Comparison of ENCODE assay signal across 8 cellular contexts in the genomic region with DNA sequence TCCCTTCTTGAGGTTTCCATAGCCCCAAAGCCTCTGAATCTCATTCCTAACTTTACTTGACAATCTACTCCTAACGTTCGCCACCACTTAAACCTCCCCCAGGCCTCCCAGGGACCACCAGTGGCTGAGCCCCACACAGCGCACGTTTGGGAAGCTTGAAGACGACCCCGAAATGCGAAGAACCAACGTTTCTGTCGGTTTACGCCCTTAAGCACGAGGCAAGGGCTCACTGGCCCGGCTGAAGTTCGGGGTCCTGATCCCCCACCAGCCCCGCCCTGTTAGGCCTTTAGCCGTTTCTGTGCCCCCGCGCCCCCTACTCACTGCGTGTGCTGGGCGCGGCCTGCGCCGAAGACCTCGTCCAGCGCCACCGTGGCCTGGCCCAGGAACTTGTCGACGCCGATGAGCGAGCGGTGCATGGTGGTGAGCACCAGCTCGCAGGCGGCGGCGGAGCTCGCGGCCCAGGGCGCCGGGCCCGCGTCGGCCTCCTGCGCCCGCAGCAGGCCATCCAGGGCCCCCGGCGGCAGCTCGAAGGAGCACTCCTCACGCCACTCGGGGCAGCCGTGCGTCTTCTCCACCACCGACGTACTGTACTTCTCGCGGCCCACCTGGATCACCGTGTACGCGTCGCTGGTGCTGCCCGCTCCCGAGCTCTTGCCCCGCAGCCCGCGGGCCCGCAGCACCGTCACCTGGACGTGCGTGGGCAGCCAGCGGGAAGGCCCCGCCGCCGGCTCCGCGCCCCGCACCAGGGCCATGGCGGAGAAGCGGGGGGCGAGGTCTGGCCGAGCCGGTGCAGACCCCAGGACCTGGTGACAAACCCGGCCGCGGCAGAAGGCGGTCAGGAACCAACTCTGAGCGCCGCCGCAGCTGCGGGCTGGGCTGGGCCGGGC. TPM values are rescaled to one million over a fixed set of nuclear protein-coding genes. Genes with fewer than 3 reads are reported as not detected.
DNase-seq lines count a peak whose midpoint lies in the region; ATAC-seq, FAIRE-seq and TF ChIP-seq lines count a peak whose summit lies in the region.

No MANE protein-coding gene starts in this region.

- POLR2A ChIA-PET in SK-N-SH (lab: Yijun Ruan, JAX), result interaction anchor here (1.0 to 1.2 kb wide), 2 partner anchors 9 to 41 kb away, joined by 3 to 5 read pairs; no protein-coding TSS in a partner anchor

- CTCF ChIA-PET in SK-N-SH (lab: Yijun Ruan, JAX), result interaction anchor here (0.8 to 10.6 kb wide), 13 partner anchors 11 to 220 kb away, joined by 3 to 88 read pairs (median 4); no protein-coding TSS in a partner anchor

- ATAC-seq in HG03025 (IDR thresholded peaks at IDR 0.05; ENCODE audit: low FRiP score, unreplicated experiment), result peak; percentile 15

- TF ChIP-seq CTCF in SK-N-SH (IDR thresholded peaks at IDR 0.05) (no peak), liver (IDR thresholded peaks at IDR 0.05; ENCODE audit: low read depth, low read length, missing input control) (no peak)

- H3K36me3 ChIP-seq in SK-N-SH (replicated peaks in 1 of 2; ENCODE audit: control insufficient read depth in 1 of 2, insufficient read depth in 2 of 2, low read length in 1 of 2) (no peaks in the 10 kb centered on the region), liver (ENCODE audit: control insufficient read depth in 4 of 4, insufficient read depth in 3 of 4, low read depth in 1 of 4, low read length in 3 of 4) (no peaks in the 10 kb centered on the region)

- no peaks in the 10 kb centered on the region for H3K27me3 ChIP-seq in SK-N-SH (ENCODE audit: insufficient read depth)
- H3K27me3 ChIP-seq in liver (ENCODE audit: control insufficient read depth in 4 of 4, insufficient read depth in 4 of 4, low read length in 3 of 4), result no peaks in the 10 kb centered on the region

- peak overlapping the region; percentile 98 for H3K4me2 ChIP-seq in SK-N-SH

- H3K9me3 Mint-ChIP-seq in stimulated activated naive CD8-positive, alpha-beta T cell treated with anti-CD3 and anti-CD28 coated beads, Interleukin-15, Interleukin-2, amounts not matched to agents 100 ng/mL and 50 ng/mL, for 24 hours, result no peaks in the 10 kb centered on the region

- no peak for TF ChIP-seq EP300 in SK-N-SH (IDR thresholded peaks at IDR 0.05; ENCODE audit: borderline replicate concordance in 1 of 2, low read depth in 1 of 2, low read length in 1 of 2)

- peaks cover 28% of the 10 kb centered on the region for H3K4me1 Mint-ChIP-seq in stimulated activated naive CD8-positive, alpha-beta T cell treated with anti-CD3 and anti-CD28 coated beads, Interleukin-15, Interleukin-2, amounts not matched to agents 100 ng/mL and 50 ng/mL, for 24 hours (ENCODE audit: low read depth)

- DNase-seq in activated T-cell treated with anti-CD3 and anti-CD28 coated beads for 1 hour (ENCODE audit: low read depth), result peak; percentile 6
- DNase-seq in activated T-cell treated with anti-CD3 and anti-CD28 coated beads, Interleukin-2, amount 50 U/mL, for 1 hour, result no peak
- DNase-seq in SK-N-SH, result peak; percentile 73
- DNase-seq in GM12892 (ENCODE audit: insufficient read length), result no peak

- H3F3A ChIP-seq in SK-N-SH (replicated peaks; ENCODE audit: insufficient read depth), result peaks cover 22% of the 10 kb centered on the region

- no peaks in the 10 kb centered on the region for H3K36me3 Mint-ChIP-seq in stimulated activated naive CD8-positive, alpha-beta T cell treated with anti-CD3 and anti-CD28 coated beads, Interleukin-15, Interleukin-2, amounts not matched to agents 100 ng/mL and 50 ng/mL, for 24 hours (ENCODE audit: low read depth)

- peaks cover 47% of the 10 kb centered on the region for H4K20me1 ChIP-seq in SK-N-SH (ENCODE audit: insufficient read depth)

- FAIRE-seq in GM12892 (lab: Jason Lieb, UNC), result no peak

- peak overlapping the region; percentile 80 for H3K27ac Mint-ChIP-seq in stimulated activated naive CD8-positive, alpha-beta T cell treated with anti-CD3 and anti-CD28 coated beads, Interleukin-15, Interleukin-2, amounts not matched to agents 100 ng/mL and 50 ng/mL, for 24 hours

- WGBS in SK-N-SH (ENCODE audit: low lambda C conversion rate), result 20% methylated on average over 10 of the region's 88 CpGs
- 14% methylated on average over 88 of the region's 88 CpGs for WGBS in liver

- peaks cover 53% of the 10 kb centered on the region for H3K79me2 ChIP-seq in SK-N-SH (ENCODE audit: insufficient read depth)

- peak overlapping the region; percentile 75 for H3K4me3 Mint-ChIP-seq in stimulated activated naive CD8-positive, alpha-beta T cell treated with anti-CD3 and anti-CD28 coated beads, Interleukin-15, Interleukin-2, amounts not matched to agents 100 ng/mL and 50 ng/mL, for 24 hours

- H3K27me3 Mint-ChIP-seq in stimulated activated naive CD8-positive, alpha-beta T cell treated with anti-CD3 and anti-CD28 coated beads, Interleukin-15, Interleukin-2, amounts not matched to agents 100 ng/mL and 50 ng/mL, for 24 hours, result peaks cover 10% of the 10 kb centered on the region

- H3K9ac ChIP-seq in SK-N-SH (peak overlapping the region; percentile 91), liver (ENCODE audit: low read depth in 1 of 2, low read length in 2 of 2) (peak overlapping the region; percentile 47 to 70)

- peak overlapping the region; percentile 16 to 86; a peak in 3 of 4 replicates for H3K27ac ChIP-seq in SK-N-SH (ENCODE audit: low read depth in 2 of 2, low read length in 1 of 2)
- peak overlapping the region; percentile 47 for H3K27ac ChIP-seq in cingulate gyrus (ENCODE audit: low read depth, low read length)
- H3K27ac ChIP-seq in liver (ENCODE audit: low read depth in 1 of 2, low read length in 2 of 2), result peak overlapping the region; percentile 15 to 64

- H3K4me3 ChIP-seq in SK-N-SH (ENCODE audit: low read depth in 2 of 2, low read length in 1 of 2), result peak overlapping the region; percentile 77 to 85
- H3K4me3 ChIP-seq in liver (ENCODE audit: low read depth in 1 of 3, low read length in 3 of 3), result peak overlapping the region; percentile 56 to 87 (median 64)

- peak overlapping the region; percentile 53; the same call in 1 of the 2 replicates for H2AFZ ChIP-seq in SK-N-SH (ENCODE audit: low read depth)

- H3K9me3 ChIP-seq in SK-N-SH, result no peaks in the 10 kb centered on the region
- no peaks in the 10 kb centered on the region for H3K9me3 ChIP-seq in liver (ENCODE audit: control insufficient read depth in 4 of 4, low read length in 3 of 4)

- no peak for TF ChIP-seq POLR2A in GM12892 (IDR thresholded peaks at IDR 0.05; ENCODE audit: low read depth, low read length)

- H3K9me2 ChIP-seq in SK-N-SH, result no peaks in the 10 kb centered on the region

- TF ChIP-seq RAD21 in SK-N-SH (IDR thresholded peaks at IDR 0.05; ENCODE audit: low read length) (no peak), liver (IDR thresholded peaks at IDR 0.05) (no peak)

- H3K4me1 ChIP-seq in SK-N-SH (ENCODE audit: control insufficient read depth in 1 of 2, insufficient read depth in 2 of 2, low read depth in 1 of 2, low read length in 1 of 2) (peaks cover 8 to 42% of the 10 kb centered on the region in 2 experiments), liver (ENCODE audit: control insufficient read depth in 4 of 4, insufficient read depth in 4 of 4, low read length in 3 of 4) (peaks cover 2 to 13% (median 11%) of the 10 kb centered on the region in 4 donors)

TF ChIP-seq in SK-N-SH, 30 proteins besides CTCF, POLR2A, EP300 and RAD21 (continues in another document):
- TF ChIP-seq EZH2phosphoT487 (IDR thresholded peaks at IDR 0.05; ENCODE audit: borderline replicate concordance, low read depth) (no peak), MXI1 (IDR thresholded peaks at IDR 0.05; ENCODE audit: low read depth, low read length) (peak; percentile 18; the same call in 1 of the 2 replicates), TEAD4 (IDR thresholded peaks at IDR 0.05; ENCODE audit: borderline replicate concordance, insufficient read depth) (no peak), MEF2A (IDR thresholded peaks at IDR 0.05; ENCODE audit: borderline replicate concordance, low read depth) (no peak), FOXJ3 (CRISPR knock-in tag; IDR thresholded peaks at IDR 0.05) (no peak)

TF ChIP-seq in liver, 16 proteins besides CTCF, POLR2A, EP300 and RAD21 (continues in another document):
- TF ChIP-seq NR2F2 (IDR thresholded peaks at IDR 0.05) (no peak), YY1 (IDR thresholded peaks at IDR 0.05) (no peak)
- TF ChIP-seq, protein P1, sequence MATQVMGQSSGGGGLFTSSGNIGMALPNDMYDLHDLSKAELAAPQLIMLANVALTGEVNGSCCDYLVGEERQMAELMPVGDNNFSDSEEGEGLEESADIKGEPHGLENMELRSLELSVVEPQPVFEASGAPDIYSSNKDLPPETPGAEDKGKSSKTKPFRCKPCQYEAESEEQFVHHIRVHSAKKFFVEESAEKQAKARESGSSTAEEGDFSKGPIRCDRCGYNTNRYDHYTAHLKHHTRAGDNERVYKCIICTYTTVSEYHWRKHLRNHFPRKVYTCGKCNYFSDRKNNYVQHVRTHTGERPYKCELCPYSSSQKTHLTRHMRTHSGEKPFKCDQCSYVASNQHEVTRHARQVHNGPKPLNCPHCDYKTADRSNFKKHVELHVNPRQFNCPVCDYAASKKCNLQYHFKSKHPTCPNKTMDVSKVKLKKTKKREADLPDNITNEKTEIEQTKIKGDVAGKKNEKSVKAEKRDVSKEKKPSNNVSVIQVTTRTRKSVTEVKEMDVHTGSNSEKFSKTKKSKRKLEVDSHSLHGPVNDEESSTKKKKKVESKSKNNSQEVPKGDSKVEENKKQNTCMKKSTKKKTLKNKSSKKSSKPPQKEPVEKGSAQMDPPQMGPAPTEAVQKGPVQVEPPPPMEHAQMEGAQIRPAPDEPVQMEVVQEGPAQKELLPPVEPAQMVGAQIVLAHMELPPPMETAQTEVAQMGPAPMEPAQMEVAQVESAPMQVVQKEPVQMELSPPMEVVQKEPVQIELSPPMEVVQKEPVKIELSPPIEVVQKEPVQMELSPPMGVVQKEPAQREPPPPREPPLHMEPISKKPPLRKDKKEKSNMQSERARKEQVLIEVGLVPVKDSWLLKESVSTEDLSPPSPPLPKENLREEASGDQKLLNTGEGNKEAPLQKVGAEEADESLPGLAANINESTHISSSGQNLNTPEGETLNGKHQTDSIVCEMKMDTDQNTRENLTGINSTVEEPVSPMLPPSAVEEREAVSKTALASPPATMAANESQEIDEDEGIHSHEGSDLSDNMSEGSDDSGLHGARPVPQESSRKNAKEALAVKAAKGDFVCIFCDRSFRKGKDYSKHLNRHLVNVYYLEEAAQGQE (IDR thresholded peaks at IDR 0.05), result no peak

RNA-seq across cellular contexts. Expression of a gene that starts 0.5 kb away (rescaled TPM):
- polyA plus RNA-seq in SK-N-SH (2012; rRNA removed) (16.4 and 17.1 TPM in 2 replicates), liver (1 to 10 TPM; 4.1 to 6.8 TPM)
- 12.4 and 17.2 TPM in 2 replicates for polyA plus RNA-seq in SK-N-SH (2012; cell fraction: cytosol; rRNA removed)
- polyA plus RNA-seq in SK-N-SH (2012; cell fraction: nucleus; rRNA removed), result 19.9 and 24.8 TPM in 2 replicates
- total RNA-seq in liver, result 1 to 10 TPM; 2.8 to 8.1 TPM
- polyA plus RNA-seq in GM12892 (2012; ENCODE audit: missing spikeins), result 0.53 TPM

RNA-seq across cellular contexts. Expression of a gene that starts 40.8 kb away (rescaled TPM):
- polyA plus RNA-seq in SK-N-SH (2012; rRNA removed) (9.9 and 11.0 TPM in 2 replicates), liver (10 to 100 TPM; 23.9 to 35.1 TPM)
- polyA plus RNA-seq in SK-N-SH (2012; cell fraction: cytosol; rRNA removed), result 4.5 and 6.4 TPM in 2 replicates
- polyA plus RNA-seq in SK-N-SH (2012; cell fraction: nucleus; rRNA removed), result 36.2 and 48.1 TPM in 2 replicates
- 10 to 100 TPM; 23.3 to 58.2 TPM for total RNA-seq in liver
- 2.7 TPM for polyA plus RNA-seq in GM12892 (2012; ENCODE audit: missing spikeins)

Comparison
In these comparisons a context has a peak if more than half of its experiments do, and no peak if none do; other contexts are left out.
1. DNase-seq: peak in activated T-cell treated with anti-CD3 and anti-CD28 coated beads for 1 hour (single experiment) and SK-N-SH (single experiment); none in activated T-cell treated with anti-CD3 and anti-CD28 coated beads, Interleukin-2, amount 50 U/mL, for 1 hour (single experiment) and GM12892 (single experiment).
2. Peak in every context shown above with its lines, with median percentiles within 50 percentile points of each other: H3K27ac ChIP-seq.